ENCODE assay signal across 1 cellular context in the genomic region with DNA sequence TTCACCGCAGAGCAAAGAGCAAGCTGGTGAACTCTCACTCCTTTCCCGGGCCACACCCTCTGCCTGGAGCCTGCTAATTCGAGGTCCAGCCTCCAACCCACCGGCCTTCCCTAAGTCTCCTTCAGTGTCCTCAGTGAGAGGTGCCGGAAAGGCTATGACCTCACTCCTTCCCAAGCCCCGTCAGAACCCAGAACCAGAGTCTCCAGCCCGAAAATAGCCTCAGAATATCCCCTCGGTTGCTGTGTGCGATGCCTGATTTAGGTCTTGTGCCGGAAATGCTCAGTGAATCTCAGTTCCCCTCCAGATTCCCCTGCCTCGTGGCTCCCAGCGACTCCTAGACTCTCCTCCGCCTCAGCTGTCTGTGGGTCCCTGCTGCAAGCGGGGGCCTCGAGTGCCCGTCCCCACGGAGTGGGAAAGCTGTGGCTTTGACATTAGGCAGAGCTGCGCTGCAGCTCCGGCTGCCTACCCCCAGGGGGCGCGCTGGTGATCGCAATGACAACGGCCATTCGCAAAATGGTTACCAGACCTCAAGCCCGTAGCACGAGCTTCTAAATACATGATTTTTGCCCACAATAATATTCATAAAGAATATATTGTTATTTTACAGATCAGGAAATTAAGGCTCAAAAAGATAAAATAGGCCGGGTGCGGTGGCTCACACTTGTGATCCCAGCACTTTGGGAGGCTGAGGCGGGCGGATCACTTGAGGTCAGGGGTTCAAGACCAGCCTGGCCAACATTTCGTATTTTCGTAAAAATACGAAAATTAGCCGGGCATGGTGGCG.
TF ChIP-seq lines count a peak whose summit lies in the region.

No MANE protein-coding gene starts in this region.

TF ChIP-seq in HepG2, 621 proteins besides CTCF, POLR2A, EP300 and RAD21 (continued from another document and continues in another):
- TF ChIP-seq, protein P1, sequence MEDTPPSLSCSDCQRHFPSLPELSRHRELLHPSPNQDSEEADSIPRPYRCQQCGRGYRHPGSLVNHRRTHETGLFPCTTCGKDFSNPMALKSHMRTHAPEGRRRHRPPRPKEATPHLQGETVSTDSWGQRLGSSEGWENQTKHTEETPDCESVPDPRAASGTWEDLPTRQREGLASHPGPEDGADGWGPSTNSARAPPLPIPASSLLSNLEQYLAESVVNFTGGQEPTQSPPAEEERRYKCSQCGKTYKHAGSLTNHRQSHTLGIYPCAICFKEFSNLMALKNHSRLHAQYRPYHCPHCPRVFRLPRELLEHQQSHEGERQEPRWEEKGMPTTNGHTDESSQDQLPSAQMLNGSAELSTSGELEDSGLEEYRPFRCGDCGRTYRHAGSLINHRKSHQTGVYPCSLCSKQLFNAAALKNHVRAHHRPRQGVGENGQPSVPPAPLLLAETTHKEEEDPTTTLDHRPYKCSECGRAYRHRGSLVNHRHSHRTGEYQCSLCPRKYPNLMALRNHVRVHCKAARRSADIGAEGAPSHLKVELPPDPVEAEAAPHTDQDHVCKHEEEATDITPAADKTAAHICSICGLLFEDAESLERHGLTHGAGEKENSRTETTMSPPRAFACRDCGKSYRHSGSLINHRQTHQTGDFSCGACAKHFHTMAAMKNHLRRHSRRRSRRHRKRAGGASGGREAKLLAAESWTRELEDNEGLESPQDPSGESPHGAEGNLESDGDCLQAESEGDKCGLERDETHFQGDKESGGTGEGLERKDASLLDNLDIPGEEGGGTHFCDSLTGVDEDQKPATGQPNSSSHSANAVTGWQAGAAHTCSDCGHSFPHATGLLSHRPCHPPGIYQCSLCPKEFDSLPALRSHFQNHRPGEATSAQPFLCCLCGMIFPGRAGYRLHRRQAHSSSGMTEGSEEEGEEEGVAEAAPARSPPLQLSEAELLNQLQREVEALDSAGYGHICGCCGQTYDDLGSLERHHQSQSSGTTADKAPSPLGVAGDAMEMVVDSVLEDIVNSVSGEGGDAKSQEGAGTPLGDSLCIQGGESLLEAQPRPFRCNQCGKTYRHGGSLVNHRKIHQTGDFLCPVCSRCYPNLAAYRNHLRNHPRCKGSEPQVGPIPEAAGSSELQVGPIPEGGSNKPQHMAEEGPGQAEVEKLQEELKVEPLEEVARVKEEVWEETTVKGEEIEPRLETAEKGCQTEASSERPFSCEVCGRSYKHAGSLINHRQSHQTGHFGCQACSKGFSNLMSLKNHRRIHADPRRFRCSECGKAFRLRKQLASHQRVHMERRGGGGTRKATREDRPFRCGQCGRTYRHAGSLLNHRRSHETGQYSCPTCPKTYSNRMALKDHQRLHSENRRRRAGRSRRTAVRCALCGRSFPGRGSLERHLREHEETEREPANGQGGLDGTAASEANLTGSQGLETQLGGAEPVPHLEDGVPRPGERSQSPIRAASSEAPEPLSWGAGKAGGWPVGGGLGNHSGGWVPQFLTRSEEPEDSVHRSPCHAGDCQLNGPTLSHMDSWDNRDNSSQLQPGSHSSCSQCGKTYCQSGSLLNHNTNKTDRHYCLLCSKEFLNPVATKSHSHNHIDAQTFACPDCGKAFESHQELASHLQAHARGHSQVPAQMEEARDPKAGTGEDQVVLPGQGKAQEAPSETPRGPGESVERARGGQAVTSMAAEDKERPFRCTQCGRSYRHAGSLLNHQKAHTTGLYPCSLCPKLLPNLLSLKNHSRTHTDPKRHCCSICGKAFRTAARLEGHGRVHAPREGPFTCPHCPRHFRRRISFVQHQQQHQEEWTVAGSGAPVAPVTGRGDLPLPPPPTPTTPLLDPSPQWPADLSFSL (CRISPR knock-in tag; IDR thresholded peaks at IDR 0.05), result no peak
- TF ChIP-seq GTF3A (CRISPR knock-in tag; conservative IDR thresholded peaks at IDR 0.05) (no peak), ZNF367 (CRISPR knock-in tag; IDR thresholded peaks at IDR 0.05; ENCODE audit: borderline replicate concordance) (no peak), ZNF143 (CRISPR knock-in tag; IDR thresholded peaks at IDR 0.05) (no peak), ZNF543 (CRISPR knock-in tag; IDR thresholded peaks at IDR 0.05) (no peak), MLLT10 (CRISPR knock-in tag; IDR thresholded peaks at IDR 0.05) (no peak), RBFOX2 (IDR thresholded peaks at IDR 0.05; ENCODE audit: low read depth, low read length) (no peak), MYNN (CRISPR knock-in tag; IDR thresholded peaks at IDR 0.05; ENCODE audit: low read depth) (no peak), ZNF598 (CRISPR knock-in tag; IDR thresholded peaks at IDR 0.05; ENCODE audit: borderline replicate concordance) (no peak), RAD51 (IDR thresholded peaks at IDR 0.05; ENCODE audit: borderline replicate concordance) (no peak), EEA1 (CRISPR knock-in tag; IDR thresholded peaks at IDR 0.05; ENCODE audit: borderline replicate concordance) (no peak), JUN (CRISPR knock-in tag; IDR thresholded peaks at IDR 0.05) (peak; percentile 45; the same call in 1 of the 2 replicates), PAX8 (CRISPR knock-in tag; IDR thresholded peaks at IDR 0.05; ENCODE audit: borderline replicate concordance) (0 out of 2 replicates have a peak, but pooled peaks have one; percentile 45), MXD4 (CRISPR knock-in tag; IDR thresholded peaks at IDR 0.05) (peak; percentile 34; the same call in 1 of the 2 replicates), ZMAT3 (CRISPR knock-in tag; conservative IDR thresholded peaks at IDR 0.05) (no peak), ZNF264 (CRISPR knock-in tag; IDR thresholded peaks at IDR 0.05) (peak; percentile 44; the same call in 1 of the 2 replicates), ZNF33A (CRISPR knock-in tag; IDR thresholded peaks at IDR 0.05; ENCODE audit: borderline replicate concordance) (no peak), NCOA1 (CRISPR knock-in tag; IDR thresholded peaks at IDR 0.05) (no peak), ZNF768 (CRISPR knock-in tag; IDR thresholded peaks at IDR 0.05) (no peak), ZFY (CRISPR knock-in tag; IDR thresholded peaks at IDR 0.05) (peak; percentile 51; the same call in 1 of the 2 replicates), ZBTB21 (CRISPR knock-in tag; IDR thresholded peaks at IDR 0.05) (peak; percentile 17; the same call in 1 of the 2 replicates), MAFG (CRISPR knock-in tag; IDR thresholded peaks at IDR 0.05) (no peak), MXI1 (IDR thresholded peaks at IDR 0.05; ENCODE audit: borderline replicate concordance, low read depth, low read length) (no peak), CENPX (CRISPR knock-in tag; IDR thresholded peaks at IDR 0.05) (no peak), FOXK1 (CRISPR knock-in tag; IDR thresholded peaks at IDR 0.05; ENCODE audit: borderline replicate concordance, low read depth) (no peak), FOXP1 (IDR thresholded peaks at IDR 0.05) (no peak), FOXP1 (CRISPR knock-in tag; IDR thresholded peaks at IDR 0.05) (no peak), ZNF83 (CRISPR knock-in tag; IDR thresholded peaks at IDR 0.05; ENCODE audit: borderline replicate concordance) (no peak), CCAR2 (optimal IDR thresholded peaks at IDR 0.05; ENCODE audit: low read depth, low read length) (no peak), ZBTB20 (CRISPR knock-in tag; IDR thresholded peaks at IDR 0.05; ENCODE audit: borderline replicate concordance, low read depth) (no peak), SNRNP70 (IDR thresholded peaks at IDR 0.05; ENCODE audit: low read depth, low read length) (no peak), SAP130 (CRISPR knock-in tag; IDR thresholded peaks at IDR 0.05; ENCODE audit: low read depth) (no peak), FOSL1 (CRISPR knock-in tag; IDR thresholded peaks at IDR 0.05; ENCODE audit: borderline replicate concordance) (no peak), ZNF567 (CRISPR knock-in tag; IDR thresholded peaks at IDR 0.05; ENCODE audit: borderline replicate concordance) (no peak), ZNF766 (CRISPR knock-in tag; IDR thresholded peaks at IDR 0.05; ENCODE audit: borderline replicate concordance) (no peak), ZNF777 (CRISPR knock-in tag; IDR thresholded peaks at IDR 0.05) (peak; percentile 80; the same call in 1 of the 2 replicates), MAF1 (CRISPR knock-in tag; IDR thresholded peaks at IDR 0.05; ENCODE audit: borderline replicate concordance) (0 out of 2 replicates have a peak, but pooled peaks have one; percentile 55), CBX5 (CRISPR knock-in tag; IDR thresholded peaks at IDR 0.05; ENCODE audit: borderline replicate concordance) (peak; percentile 36; the same call in 1 of the 2 replicates)
- TF ChIP-seq, protein P2, sequence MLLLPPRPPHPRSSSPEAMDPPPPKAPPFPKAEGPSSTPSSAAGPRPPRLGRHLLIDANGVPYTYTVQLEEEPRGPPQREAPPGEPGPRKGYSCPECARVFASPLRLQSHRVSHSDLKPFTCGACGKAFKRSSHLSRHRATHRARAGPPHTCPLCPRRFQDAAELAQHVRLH (CRISPR knock-in tag; IDR thresholded peaks at IDR 0.05; ENCODE audit: borderline replicate concordance, low read depth), result no peak
- TF ChIP-seq, protein P3, sequence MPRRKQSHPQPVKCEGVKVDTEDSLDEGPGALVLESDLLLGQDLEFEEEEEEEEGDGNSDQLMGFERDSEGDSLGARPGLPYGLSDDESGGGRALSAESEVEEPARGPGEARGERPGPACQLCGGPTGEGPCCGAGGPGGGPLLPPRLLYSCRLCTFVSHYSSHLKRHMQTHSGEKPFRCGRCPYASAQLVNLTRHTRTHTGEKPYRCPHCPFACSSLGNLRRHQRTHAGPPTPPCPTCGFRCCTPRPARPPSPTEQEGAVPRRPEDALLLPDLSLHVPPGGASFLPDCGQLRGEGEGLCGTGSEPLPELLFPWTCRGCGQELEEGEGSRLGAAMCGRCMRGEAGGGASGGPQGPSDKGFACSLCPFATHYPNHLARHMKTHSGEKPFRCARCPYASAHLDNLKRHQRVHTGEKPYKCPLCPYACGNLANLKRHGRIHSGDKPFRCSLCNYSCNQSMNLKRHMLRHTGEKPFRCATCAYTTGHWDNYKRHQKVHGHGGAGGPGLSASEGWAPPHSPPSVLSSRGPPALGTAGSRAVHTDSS (CRISPR knock-in tag; conservative IDR thresholded peaks at IDR 0.05), result no peak
- TF ChIP-seq, protein P4, sequence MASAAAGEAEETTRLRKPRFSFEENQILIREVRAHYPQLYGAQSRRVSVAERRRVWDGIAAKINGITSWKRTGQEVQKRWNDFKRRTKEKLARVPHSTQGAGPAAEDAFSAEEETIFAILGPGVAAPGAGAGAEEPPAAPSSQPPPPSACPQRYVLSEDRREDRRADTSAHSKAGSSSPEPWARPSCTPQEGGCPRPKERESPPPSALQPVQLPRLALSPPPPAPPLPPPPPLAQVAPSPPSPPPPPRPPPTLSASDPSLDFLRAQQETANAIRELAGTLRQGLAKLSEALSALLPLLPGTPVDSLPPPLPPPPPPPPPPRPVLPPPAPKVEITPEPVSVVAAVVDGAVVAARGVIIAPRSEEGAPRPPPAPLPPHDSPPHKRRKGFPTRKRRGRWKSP (CRISPR knock-in tag; IDR thresholded peaks at IDR 0.05), result peak; percentile 79; the same call in 1 of the 2 replicates
- TF ChIP-seq, protein P5, sequence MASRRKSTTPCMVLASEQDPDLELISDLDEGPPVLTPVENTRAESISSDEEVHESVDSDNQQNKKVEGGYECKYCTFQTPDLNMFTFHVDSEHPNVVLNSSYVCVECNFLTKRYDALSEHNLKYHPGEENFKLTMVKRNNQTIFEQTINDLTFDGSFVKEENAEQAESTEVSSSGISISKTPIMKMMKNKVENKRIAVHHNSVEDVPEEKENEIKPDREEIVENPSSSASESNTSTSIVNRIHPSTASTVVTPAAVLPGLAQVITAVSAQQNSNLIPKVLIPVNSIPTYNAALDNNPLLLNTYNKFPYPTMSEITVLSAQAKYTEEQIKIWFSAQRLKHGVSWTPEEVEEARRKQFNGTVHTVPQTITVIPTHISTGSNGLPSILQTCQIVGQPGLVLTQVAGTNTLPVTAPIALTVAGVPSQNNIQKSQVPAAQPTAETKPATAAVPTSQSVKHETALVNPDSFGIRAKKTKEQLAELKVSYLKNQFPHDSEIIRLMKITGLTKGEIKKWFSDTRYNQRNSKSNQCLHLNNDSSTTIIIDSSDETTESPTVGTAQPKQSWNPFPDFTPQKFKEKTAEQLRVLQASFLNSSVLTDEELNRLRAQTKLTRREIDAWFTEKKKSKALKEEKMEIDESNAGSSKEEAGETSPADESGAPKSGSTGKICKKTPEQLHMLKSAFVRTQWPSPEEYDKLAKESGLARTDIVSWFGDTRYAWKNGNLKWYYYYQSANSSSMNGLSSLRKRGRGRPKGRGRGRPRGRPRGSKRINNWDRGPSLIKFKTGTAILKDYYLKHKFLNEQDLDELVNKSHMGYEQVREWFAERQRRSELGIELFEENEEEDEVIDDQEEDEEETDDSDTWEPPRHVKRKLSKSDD (CRISPR knock-in tag; IDR thresholded peaks at IDR 0.05; ENCODE audit: low read depth), result no peak
- TF ChIP-seq, protein P6, sequence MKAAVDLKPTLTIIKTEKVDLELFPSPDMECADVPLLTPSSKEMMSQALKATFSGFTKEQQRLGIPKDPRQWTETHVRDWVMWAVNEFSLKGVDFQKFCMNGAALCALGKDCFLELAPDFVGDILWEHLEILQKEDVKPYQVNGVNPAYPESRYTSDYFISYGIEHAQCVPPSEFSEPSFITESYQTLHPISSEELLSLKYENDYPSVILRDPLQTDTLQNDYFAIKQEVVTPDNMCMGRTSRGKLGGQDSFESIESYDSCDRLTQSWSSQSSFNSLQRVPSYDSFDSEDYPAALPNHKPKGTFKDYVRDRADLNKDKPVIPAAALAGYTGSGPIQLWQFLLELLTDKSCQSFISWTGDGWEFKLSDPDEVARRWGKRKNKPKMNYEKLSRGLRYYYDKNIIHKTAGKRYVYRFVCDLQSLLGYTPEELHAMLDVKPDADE (CRISPR knock-in tag; IDR thresholded peaks at IDR 0.05), result no peak
- TF ChIP-seq, protein P7, sequence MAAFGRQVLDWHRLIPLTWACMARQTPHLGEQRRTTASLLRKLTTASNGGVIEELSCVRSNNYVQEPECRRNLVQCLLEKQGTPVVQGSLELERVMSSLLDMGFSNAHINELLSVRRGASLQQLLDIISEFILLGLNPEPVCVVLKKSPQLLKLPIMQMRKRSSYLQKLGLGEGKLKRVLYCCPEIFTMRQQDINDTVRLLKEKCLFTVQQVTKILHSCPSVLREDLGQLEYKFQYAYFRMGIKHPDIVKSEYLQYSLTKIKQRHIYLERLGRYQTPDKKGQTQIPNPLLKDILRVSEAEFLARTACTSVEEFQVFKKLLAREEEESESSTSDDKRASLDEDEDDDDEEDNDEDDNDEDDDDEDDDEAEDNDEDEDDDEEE (CRISPR knock-in tag; IDR thresholded peaks at IDR 0.05), result 0 out of 2 replicates have a peak, but pooled peaks have one; percentile 77
- TF ChIP-seq, protein P8, sequence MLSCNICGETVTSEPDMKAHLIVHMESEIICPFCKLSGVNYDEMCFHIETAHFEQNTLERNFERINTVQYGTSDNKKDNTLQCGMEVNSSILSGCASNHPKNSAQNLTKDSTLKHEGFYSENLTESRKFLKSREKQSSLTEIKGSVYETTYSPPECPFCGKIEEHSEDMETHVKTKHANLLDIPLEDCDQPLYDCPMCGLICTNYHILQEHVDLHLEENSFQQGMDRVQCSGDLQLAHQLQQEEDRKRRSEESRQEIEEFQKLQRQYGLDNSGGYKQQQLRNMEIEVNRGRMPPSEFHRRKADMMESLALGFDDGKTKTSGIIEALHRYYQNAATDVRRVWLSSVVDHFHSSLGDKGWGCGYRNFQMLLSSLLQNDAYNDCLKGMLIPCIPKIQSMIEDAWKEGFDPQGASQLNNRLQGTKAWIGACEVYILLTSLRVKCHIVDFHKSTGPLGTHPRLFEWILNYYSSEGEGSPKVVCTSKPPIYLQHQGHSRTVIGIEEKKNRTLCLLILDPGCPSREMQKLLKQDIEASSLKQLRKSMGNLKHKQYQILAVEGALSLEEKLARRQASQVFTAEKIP (CRISPR knock-in tag; IDR thresholded peaks at IDR 0.05; ENCODE audit: borderline replicate concordance), result no peak
- TF ChIP-seq, protein P9, sequence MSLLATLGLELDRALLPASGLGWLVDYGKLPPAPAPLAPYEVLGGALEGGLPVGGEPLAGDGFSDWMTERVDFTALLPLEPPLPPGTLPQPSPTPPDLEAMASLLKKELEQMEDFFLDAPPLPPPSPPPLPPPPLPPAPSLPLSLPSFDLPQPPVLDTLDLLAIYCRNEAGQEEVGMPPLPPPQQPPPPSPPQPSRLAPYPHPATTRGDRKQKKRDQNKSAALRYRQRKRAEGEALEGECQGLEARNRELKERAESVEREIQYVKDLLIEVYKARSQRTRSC (CRISPR knock-in tag; IDR thresholded peaks at IDR 0.05; ENCODE audit: low read depth), result no peak
